Comparison of ENCODE assay signal across 14 cellular contexts in the genomic region with DNA sequence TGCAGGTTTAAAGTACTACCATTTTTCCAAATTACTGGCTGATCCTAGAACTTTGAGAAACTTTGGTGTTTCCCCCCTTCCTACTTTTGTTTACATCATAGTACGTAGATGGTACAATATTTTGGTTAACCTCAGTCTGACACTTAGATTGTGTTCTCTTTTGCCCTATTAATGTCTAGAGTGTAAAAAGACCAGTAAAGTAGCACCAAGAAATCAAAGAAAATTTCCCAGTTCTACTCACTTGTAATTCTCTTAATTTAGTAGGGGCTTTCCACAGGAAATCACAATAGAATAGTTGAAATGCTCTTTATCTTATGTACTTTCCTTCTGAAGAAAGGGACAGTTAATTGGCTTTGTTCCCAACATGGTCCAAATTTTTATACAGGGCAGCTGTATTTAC. TPM values are rescaled to one million over a fixed set of nuclear protein-coding genes. Genes with fewer than 3 reads are reported as not detected.
A peak's percentile ranks its signal among the peaks of the same experiment; 100 is the strongest.
DNase-seq lines count a peak whose midpoint lies in the region; ATAC-seq and TF ChIP-seq lines count a peak whose summit lies in the region.
"Had no signal": no experiment of that assay in that cellular context is flagged by ENCODE, and none has a peak within 500 bp of the region (broad histone marks: within the 10 kb centered on the region; RNA-seq: fewer than 3 reads in every experiment).

No MANE protein-coding gene starts in this region.

- H3K9me3 ChIP-seq in MM.1S (replicated peaks; ENCODE audit: insufficient read depth, low read length): no peaks in the 10 kb centered on the region
- H3K9me3 ChIP-seq: Caco-2 had no signal

- TF ChIP-seq CTCF in MM.1S (IDR thresholded peaks at IDR 0.05; ENCODE audit: low read length): no peak
- TF ChIP-seq CTCF in astrocyte of the spinal cord (IDR thresholded peaks at IDR 0.05; ENCODE audit: low read depth, low read length): no peak
- TF ChIP-seq CTCF in natural killer cell (IDR thresholded peaks at IDR 0.05): no peak
- TF ChIP-seq CTCF in brain microvascular endothelial cell (IDR thresholded peaks at IDR 0.05; ENCODE audit: low read depth, low read length, missing control alignments): no peak

- no peaks in the 10 kb centered on the region for H3K9me2 ChIP-seq in MM.1S (replicated peaks; ENCODE audit: insufficient read depth, low read length)

- H3K79me2 ChIP-seq in MM.1S (ENCODE audit: low read length): peaks cover 72% of the 10 kb centered on the region

- no peak overlapping the region for H3K27ac ChIP-seq in MM.1S (ENCODE audit: low read length)
- H3K27ac ChIP-seq in brain microvascular endothelial cell: no peak overlapping the region
- H3K27ac ChIP-seq: 22Rv1, WERI-Rb-1 had no signal

- H3K9me3 Mint-ChIP-seq in natural killer cell: no peaks in the 10 kb centered on the region
- H3K9me3 Mint-ChIP-seq: activated naive CD4-positive, alpha-beta T cell treated with anti-CD3 and anti-CD28 coated beads, Interleukin-2, amount 50 U/mL, for 72 hours had no signal

- in situ Hi-C loops in astrocyte of the spinal cord (cut with HindIII; ENCODE audit: low sequenced_read_pairs): no loop called here
- in situ Hi-C loops in brain microvascular endothelial cell (cut with HindIII; ENCODE audit: low pct_ligation_motif_present, low sequenced_read_pairs): no loop called here

- peak overlapping the region; percentile 77 to 86 for H3K27ac Mint-ChIP-seq in natural killer cell

- H3F3A ChIP-seq in MM.1S (ENCODE audit: insufficient read depth, low read length): no peaks in the 10 kb centered on the region

- no peaks in the 10 kb centered on the region for H3K36me3 Mint-ChIP-seq in natural killer cell

- peaks cover 14% of the 10 kb centered on the region for H3K4me1 ChIP-seq in MM.1S (ENCODE audit: low read length)

- H3K4me3 Mint-ChIP-seq in natural killer cell: peak overlapping the region; percentile 26

- H3K36me3 ChIP-seq in MM.1S (replicated peaks; ENCODE audit: insufficient read depth, low read length) (no peaks in the 10 kb centered on the region), brain microvascular endothelial cell (replicated peaks) (no peaks in the 10 kb centered on the region)
- H3K36me3 ChIP-seq: WERI-Rb-1 had no signal

- H3K9ac ChIP-seq in MM.1S (ENCODE audit: low read length): no peak overlapping the region

- no peaks in the 10 kb centered on the region for H3K27me3 ChIP-seq in MM.1S (replicated peaks; ENCODE audit: insufficient read depth, low read length)
- H3K27me3 ChIP-seq in brain microvascular endothelial cell (replicated peaks): no peaks in the 10 kb centered on the region

- H3K4me3 ChIP-seq in MM.1S (ENCODE audit: low read length): no peak overlapping the region
- no peak overlapping the region for H3K4me3 ChIP-seq in astrocyte of the spinal cord (ENCODE audit: low read depth, low read length)
- no peak overlapping the region for H3K4me3 ChIP-seq in brain microvascular endothelial cell (ENCODE audit: low read depth, low read length)

- no peaks in the 10 kb centered on the region for H4K20me1 ChIP-seq in MM.1S (ENCODE audit: insufficient read depth, low read length)

- intact Hi-C loops in natural killer cell (cut with micrococcal nuclease): loop anchor here (2.0 to 5.0 kb wide), 2 partner anchors 50 to 60 kb away; no protein-coding TSS in a partner anchor

- peak; percentile 68 to 85 (median 73) for ATAC-seq in natural killer cell

- H3K4me1 Mint-ChIP-seq in natural killer cell: peaks cover 30 to 44% of the 10 kb centered on the region in 2 donors

- peak; percentile 21 for DNase-seq in NCI-H748 (lab: John Stamatoyannopoulos, UW; ENCODE audit: unreplicated experiment)
- no peak for DNase-seq in NCI-H748 treated with DMSO at 0.1 percent for 48 hours (lab: John Stamatoyannopoulos, UW)
- peak; percentile 16 for DNase-seq in MM.1S
- peak; percentile 17 for DNase-seq in astrocyte of the spinal cord (ENCODE audit: low read depth, low spot score)
- no peak for DNase-seq in natural killer cell
- DNase-seq in brain microvascular endothelial cell: no peak
- no peak for DNase-seq in OCI-M1 (lab: John Stamatoyannopoulos, UW)
- no peak for DNase-seq in activated effector memory CD4-positive, alpha-beta T cell treated with Interleukin-2 at 50 U/mL for 16 hours
- DNase-seq: cortex of kidney; NK-92 treated with Interleukin-12 subunit alpha and Interleukin-12 subunit beta, amount 100 ng/mL, for 24 hours; WERI-Rb-1 had no signal

- H2AFZ ChIP-seq in MM.1S (ENCODE audit: low read length): no peak overlapping the region

- 0 out of 2 replicates have a peak overlapping the region, but pooled peaks have one; percentile 7 for H3K4me2 ChIP-seq in MM.1S (ENCODE audit: low read depth, low read length)

- H3K27me3 Mint-ChIP-seq in natural killer cell (ENCODE audit: low read depth in 2 of 2): no peaks in the 10 kb centered on the region

RNA-seq across cellular contexts. Expression of a gene that starts 51.6 kb away (rescaled TPM):
- 100 to 1,000 TPM; 144 to 235 (median 163) TPM for total RNA-seq in natural killer cell

Comparison
In these comparisons a context has a peak if more than half of its experiments do, and no peak if none do; other contexts are left out.
1. DNase-seq: peak in NCI-H748 (single experiment), MM.1S (single experiment) and astrocyte of the spinal cord (single experiment); none in NCI-H748 treated with DMSO at 0.1 percent for 48 hours (single experiment), natural killer cell (single experiment), brain microvascular endothelial cell (single experiment), OCI-M1 (single experiment) and activated effector memory CD4-positive, alpha-beta T cell treated with Interleukin-2 at 50 U/mL for 16 hours (single experiment).